Comparison of ENCODE assay signal across 11 cellular contexts in genomic region chr13:25180795-25181537, GRCh38. TPM values are rescaled to one million over a fixed set of nuclear protein-coding genes. Genes with fewer than 3 reads are reported as not detected.
A peak's percentile ranks its signal among the peaks of the same experiment; 100 is the strongest.
DNase-seq lines count a peak whose midpoint lies in the region; ATAC-seq, FAIRE-seq and TF ChIP-seq lines count a peak whose summit lies in the region.
"Had no signal": no experiment of that assay in that cellular context is flagged by ENCODE, and none has a peak within 500 bp of the region (broad histone marks: within the 10 kb centered on the region; RNA-seq: fewer than 3 reads in every experiment).

No MANE protein-coding gene starts in this region.

- DNase-seq in memory B cell (ENCODE audit: low spot score in 2 of 2), result no peak
- no peak for DNase-seq in pancreas
- DNase-seq in stimulated activated CD4-positive, alpha-beta T cell treated with anti-CD3 and anti-CD28 coated beads, Interleukin-4, amount 100 ng/mL, for 1 hour, result no peak
- no peak for DNase-seq in transverse colon
- DNase-seq in esophagus squamous epithelium (lab: John Stamatoyannopoulos, UW), result no peak
- DNase-seq: activated CD4-positive, alpha-beta T cell treated with anti-CD3 and anti-CD28 coated beads, Interleukin-2, amount 50 U/mL, for 1 hour; DND-41; foreskin keratinocyte had no signal

- H3K4me3 Mint-ChIP-seq in memory B cell, result no peak overlapping the region

- H3K4me1 ChIP-seq in pancreas (no peaks in the 10 kb centered on the region), transverse colon (no peaks in the 10 kb centered on the region), esophagus squamous epithelium (no peaks in the 10 kb centered on the region)
- H3K4me1 ChIP-seq: foreskin keratinocyte had no signal

- H3K27ac Mint-ChIP-seq in memory B cell, result peak overlapping the region; percentile 25

- TF ChIP-seq EP300 in transverse colon (IDR thresholded peaks at IDR 0.05; ENCODE audit: low read depth), result no peak

- WGBS in pancreas, 2 donors, result 56 to 69% methylated on average over 3 of the region's 3 CpGs
- 43% methylated on average over 3 of the region's 3 CpGs; no CpG with 5 or more reads in 1 of the 2 donors for WGBS in transverse colon (ENCODE audit: low coverage in 1 of 2), 2 donors
- 42 to 45% methylated on average over 3 of the region's 3 CpGs for WGBS in esophagus squamous epithelium, 2 donors

- H3K27ac ChIP-seq in pancreas, result no peak overlapping the region
- no peak overlapping the region for H3K27ac ChIP-seq in transverse colon
- H3K27ac ChIP-seq in esophagus squamous epithelium, result no peak overlapping the region
- H3K27ac ChIP-seq: foreskin keratinocyte had no signal

- H3K36me3 Mint-ChIP-seq in memory B cell, result peaks cover 2% of the 10 kb centered on the region

- TF ChIP-seq CTCF in pancreas (IDR thresholded peaks at IDR 0.05) (no peak), transverse colon (IDR thresholded peaks at IDR 0.05) (no peak), esophagus squamous epithelium (IDR thresholded peaks at IDR 0.05) (no peak)

- FAIRE-seq in pancreas (lab: Jason Lieb, UNC), result no peak

- H3K9me3 ChIP-seq in pancreas, result no peaks in the 10 kb centered on the region
- no peaks in the 10 kb centered on the region for H3K9me3 ChIP-seq in transverse colon
- H3K9me3 ChIP-seq in esophagus squamous epithelium, result no peaks in the 10 kb centered on the region

- intact Hi-C loops in pancreas (cut with DNase I) (no loop called here), transverse colon (cut with DNase I; ENCODE audit: low total_unique reads) (no loop called here), esophagus squamous epithelium (cut with DNase I) (no loop called here)

- peaks cover 18% of the 10 kb centered on the region for H3K4me1 Mint-ChIP-seq in memory B cell

- TF ChIP-seq POLR2A in transverse colon (IDR thresholded peaks at IDR 0.05), result no peak
- TF ChIP-seq POLR2A in esophagus squamous epithelium (IDR thresholded peaks at IDR 0.05), result no peak

- no peaks in the 10 kb centered on the region for H3K36me3 ChIP-seq in pancreas
- no peaks in the 10 kb centered on the region for H3K36me3 ChIP-seq in transverse colon
- no peaks in the 10 kb centered on the region for H3K36me3 ChIP-seq in esophagus squamous epithelium

- no peak overlapping the region for H3K4me3 ChIP-seq in pancreas
- no peak overlapping the region for H3K4me3 ChIP-seq in transverse colon
- no peak overlapping the region for H3K4me3 ChIP-seq in esophagus squamous epithelium

- peak; percentile 80 for ATAC-seq in GM18511 (IDR thresholded peaks at IDR 0.05; ENCODE audit: unreplicated experiment)
- ATAC-seq in GM21619 (IDR thresholded peaks at IDR 0.05; ENCODE audit: unreplicated experiment), result peak; percentile 72
- ATAC-seq in HG03354 (IDR thresholded peaks at IDR 0.05; ENCODE audit: poor library complexity, severe bottlenecking, unreplicated experiment), result peak; percentile 80
- peak; percentile 82 for ATAC-seq in memory B cell (ENCODE audit: low read depth)
- no peak for ATAC-seq in pancreas
- ATAC-seq: foreskin keratinocyte had no signal

- peaks cover 0 to 4% (median 0%) of the 10 kb centered on the region in 4 donors for H3K27me3 ChIP-seq in pancreas
- H3K27me3 ChIP-seq in transverse colon, result peaks cover 32% of the 10 kb centered on the region
- peaks cover 0 to 55% (median 0%) of the 10 kb centered on the region in 4 donors for H3K27me3 ChIP-seq in esophagus squamous epithelium

- in situ Hi-C loops in transverse colon (cut with MboI; ENCODE audit: low pct_ligation_motif_present in 1 of 4, low pct_unique_long_range_greater_than_20kb in 1 of 4, low sequenced_read_pairs in 3 of 4), result no loop called here

- no peaks in the 10 kb centered on the region for H3K9me3 Mint-ChIP-seq in memory B cell

- peaks cover 11% of the 10 kb centered on the region for H3K27me3 Mint-ChIP-seq in memory B cell

RNA-seq across cellular contexts. Expression of gene AMER2, which starts 8.9 kb away (rescaled TPM):
- total RNA-seq in pancreas, result not detected
- under 1 TPM in 1 of 2 donors, not detected in 1; 0.07 TPM for polyA plus RNA-seq in pancreas
- under 1 TPM in 2 of 4 donors, not detected in 2; 0.14 to 0.16 TPM for total RNA-seq in transverse colon
- not detected for total RNA-seq in esophagus squamous epithelium
- total RNA-seq: foreskin keratinocyte had no signal
- polyA plus RNA-seq: foreskin keratinocyte had no signal

Comparison
In these comparisons a context has a peak if more than half of its experiments do, and no peak if none do; other contexts are left out.
1. ATAC-seq: peak in GM18511 (single experiment), GM21619 (single experiment), HG03354 (single experiment) and memory B cell (single experiment); none in pancreas (0 of 4).